In the genomic region with DNA sequence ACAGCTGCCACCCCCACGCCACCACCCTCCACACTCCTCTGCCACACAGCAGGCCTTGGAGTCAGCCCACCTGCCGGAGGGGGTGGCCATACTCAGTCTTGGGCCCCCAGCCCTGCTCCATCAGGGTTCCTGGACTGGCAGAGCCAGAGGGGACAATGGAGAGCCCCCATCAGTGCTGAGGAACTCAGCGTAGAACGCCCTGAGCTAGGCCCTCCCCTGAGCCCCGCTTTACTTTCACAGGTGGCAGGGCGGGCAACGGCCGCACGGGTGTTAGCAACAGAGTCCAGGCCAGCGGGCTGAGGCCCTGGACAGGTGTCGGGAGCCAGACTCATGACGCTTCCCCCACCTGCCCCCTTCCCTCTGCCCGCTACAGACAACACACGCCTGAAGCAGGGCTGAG, we compare ENCODE assay signal across 20 cellular contexts.
"Had no signal": no experiment of that assay in that cellular context is flagged by ENCODE, and none has a peak within 500 bp of the region (broad histone marks: within the 10 kb centered on the region; RNA-seq: fewer than 3 reads in every experiment).

No MANE protein-coding gene starts in this region.

- DNase-seq: effector CD8-positive, alpha-beta T cell; endodermal cell; foreskin fibroblast; gastrocnemius medialis; head of caudate nucleus; left cardiac atrium; left lung; mesenchymal stem cell; mucosa of descending colon; naive B cell; stimulated activated CD4-positive, alpha-beta T cell treated with anti-CD3 and anti-CD28 coated beads, Interleukin-2, amount 100 ng/mL, for 24 hours; stimulated activated CD4-positive, alpha-beta T cell treated with anti-CD3 and anti-CD28 coated beads, Interleukin-4, amount 100 ng/mL, for 24 hours; stimulated activated naive CD8-positive, alpha-beta T cell treated with anti-CD3 and anti-CD28 coated beads, Interleukin-15, Interleukin-2, amounts not matched to agents 100 U/mL and 50 U/mL, for 24 hours; substantia nigra; testis; tibial artery had no signal

- H3K4me3 ChIP-seq: gastrocnemius medialis, left lung, mucosa of descending colon, neural progenitor cell, right atrium auricular region, testis, tibial artery had no signal

- H3K27ac ChIP-seq: epithelial cell of prostate, gastrocnemius medialis, left lung, neural progenitor cell, parathyroid adenoma, right atrium auricular region, testis, tibial artery had no signal

- H3K9me3 ChIP-seq: gastrocnemius medialis, left lung, mucosa of descending colon, right atrium auricular region, testis, tibial artery had no signal

- H3K36me3 ChIP-seq: gastrocnemius medialis, left lung, neural progenitor cell, right atrium auricular region, tibial artery had no signal

- H3K4me1 ChIP-seq: gastrocnemius medialis, neural progenitor cell, parathyroid adenoma, right atrium auricular region, testis had no signal
